ENCODE assay signal across 8 cellular contexts in genomic region chr22:46007003-46007847, GRCh38.
DNase-seq lines count a peak whose midpoint lies in the region; ATAC-seq lines count a peak whose summit lies in the region.

No MANE protein-coding gene starts in this region.

- H3K4me3 ChIP-seq in duodenal mucosa (ENCODE audit: low read depth in 1 of 2, low read length in 2 of 2) (peak overlapping the region in 1 of 2 donors; percentile 51), muscle layer of duodenum (ENCODE audit: low read depth in 1 of 2, low read length in 2 of 2) (peak overlapping the region; percentile 16 to 52)

- DNase-seq in ELF-1 (ENCODE audit: low read depth, low spot score) (peak; percentile 50), NOMO-1 treated with dmso at 0.1 percent for 144 hours (lab: John Stamatoyannopoulos, UW; ENCODE audit: unreplicated experiment) (peak; percentile 25), activated gamma-delta T cell treated with Interleukin-2 at 50 U/mL for 16 hours (no peak)

- H3K4me1 ChIP-seq in duodenal mucosa (ENCODE audit: control insufficient read depth in 1 of 2, insufficient read depth in 2 of 2, low read length in 2 of 2) (peaks cover 16 to 30% of the 10 kb centered on the region in 2 donors), muscle layer of duodenum (ENCODE audit: control insufficient read depth in 1 of 2, insufficient read depth in 2 of 2, low read length in 2 of 2) (peaks cover 17 to 24% of the 10 kb centered on the region in 2 donors)

- H3K27ac ChIP-seq in duodenal mucosa (ENCODE audit: low read depth, low read length) (peak overlapping the region; percentile 75), muscle layer of duodenum (ENCODE audit: low read length) (peak overlapping the region; percentile 75)

- H3K36me3 ChIP-seq in duodenal mucosa (ENCODE audit: control insufficient read depth in 1 of 2, insufficient read depth in 2 of 2, low read length in 2 of 2) (no peaks in the 10 kb centered on the region), muscle layer of duodenum (ENCODE audit: control insufficient read depth in 1 of 2, insufficient read depth in 2 of 2, low read length in 2 of 2) (no peaks in the 10 kb centered on the region)

- peak overlapping the region; percentile 10 to 44 for H3K9ac ChIP-seq in duodenal mucosa (ENCODE audit: low read depth in 1 of 2, low read length in 2 of 2)

- no peak for ATAC-seq in HG02678 (IDR thresholded peaks at IDR 0.05; ENCODE audit: unreplicated experiment)
- no peak for ATAC-seq in HG03139 (IDR thresholded peaks at IDR 0.05; ENCODE audit: unreplicated experiment)
- ATAC-seq in HG02970 (IDR thresholded peaks at IDR 0.05; ENCODE audit: low FRiP score, unreplicated experiment), result no peak

- H3K9me3 ChIP-seq in duodenal mucosa (ENCODE audit: control insufficient read depth in 1 of 2, low read length in 2 of 2), result peaks cover 6 to 8% of the 10 kb centered on the region in 2 donors
- H3K9me3 ChIP-seq in muscle layer of duodenum (ENCODE audit: control insufficient read depth in 1 of 2, low read length in 2 of 2), result peaks cover 0 to 9% of the 10 kb centered on the region in 2 donors

- H3K27me3 ChIP-seq in duodenal mucosa (ENCODE audit: control insufficient read depth in 1 of 2, insufficient read depth in 2 of 2, low read length in 2 of 2) (no peaks in the 10 kb centered on the region), muscle layer of duodenum (ENCODE audit: low read depth, low read length) (no peaks in the 10 kb centered on the region)
